8 cellular contexts compared by ENCODE assay signal in the genomic region with DNA sequence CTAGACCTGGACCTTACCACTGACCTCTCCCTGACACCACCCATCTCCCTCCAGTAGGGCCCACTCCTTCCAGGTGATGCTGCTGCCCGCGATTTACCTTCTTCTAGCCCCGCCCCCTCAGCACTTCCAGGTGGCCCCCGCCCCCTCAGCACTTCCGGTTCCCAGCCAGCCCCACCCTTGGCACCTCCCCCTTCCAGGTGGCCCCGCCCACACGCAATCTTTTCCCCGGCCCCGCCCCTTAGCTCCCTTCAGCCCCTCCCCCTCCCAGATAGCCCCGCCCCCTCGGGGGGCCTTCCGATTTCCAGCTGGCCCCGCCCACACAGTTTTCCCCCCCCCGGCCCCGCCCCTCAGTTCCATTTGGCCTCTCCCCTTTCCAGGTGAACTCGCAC. TPM values are rescaled to one million over a fixed set of nuclear protein-coding genes. Genes with fewer than 3 reads are reported as not detected.
A peak's percentile ranks its signal among the peaks of the same experiment; 100 is the strongest.
DNase-seq lines count a peak whose midpoint lies in the region; ATAC-seq and TF ChIP-seq lines count a peak whose summit lies in the region.

No MANE protein-coding gene starts in this region.

- peak overlapping the region; percentile 91 for H3K27ac ChIP-seq in effector memory CD4-positive, alpha-beta T cell (ENCODE audit: insufficient read depth, low read length, poor library complexity, severe bottlenecking)

- H3K27me3 ChIP-seq in effector memory CD4-positive, alpha-beta T cell (replicated peaks; ENCODE audit: control insufficient read depth, insufficient read depth, low read length, poor library complexity, severe bottlenecking), result no peaks in the 10 kb centered on the region

- H3K9me3 ChIP-seq in effector memory CD4-positive, alpha-beta T cell (ENCODE audit: control insufficient read depth, low read length), result no peaks in the 10 kb centered on the region

- H3K36me3 ChIP-seq in effector memory CD4-positive, alpha-beta T cell (ENCODE audit: control insufficient read depth, insufficient read depth, low read length), result peaks cover 2% of the 10 kb centered on the region

- H3K4me3 ChIP-seq in GM12875 (ENCODE audit: low read depth, low read length), result peak overlapping the region; percentile 79
- H3K4me3 ChIP-seq in effector memory CD4-positive, alpha-beta T cell (ENCODE audit: insufficient read depth, low read depth, low read length, poor library complexity, severe bottlenecking), result peak overlapping the region; percentile 96

- TF ChIP-seq CTCF in GM12875 (IDR thresholded peaks at IDR 0.05; ENCODE audit: borderline replicate concordance, insufficient read depth, low read depth, low read length), result no peak

- peak; percentile 22 for ATAC-seq in HG03442 (IDR thresholded peaks at IDR 0.05; ENCODE audit: unreplicated experiment)

- DNase-seq in NCI-H748 (lab: John Stamatoyannopoulos, UW; ENCODE audit: unreplicated experiment), result peak; percentile 89
- peak; percentile 96 for DNase-seq in activated CD8-positive, alpha-beta memory T cell treated with anti-CD3 and anti-CD28 coated beads for 24 hours
- peak; percentile 83 to 92 (median 91) for DNase-seq in effector memory CD4-positive, alpha-beta T cell
- DNase-seq in mesenteric fat pad (ENCODE audit: low spot score), result peak; percentile 95
- peak; percentile 79 to 84 for DNase-seq in stimulated activated CD8-positive, alpha-beta memory T cell treated with anti-CD3 and anti-CD28 coated beads, Interleukin-15, amount 100 ng/mL, for 4 hours (ENCODE audit: low read depth in 2 of 2)
- no peak for DNase-seq in foreskin melanocyte

- H3K4me1 ChIP-seq in effector memory CD4-positive, alpha-beta T cell (ENCODE audit: control insufficient read depth, insufficient read depth, low read length, poor library complexity, severe bottlenecking), result peaks cover 16% of the 10 kb centered on the region

RNA-seq across cellular contexts. Expression of gene LIG1, which starts 0.6 kb away (rescaled TPM):
- 4.7 TPM for total RNA-seq in mesenteric fat pad

RNA-seq across cellular contexts. Expression of gene ZSWIM9, which starts 0.9 kb away (rescaled TPM):
- total RNA-seq in mesenteric fat pad, result 5.3 TPM

RNA-seq across cellular contexts. Expression of gene PLA2G4C, which starts 59.0 kb away (rescaled TPM):
- 7.1 TPM for total RNA-seq in mesenteric fat pad
